Comparison of ENCODE assay signal across 21 cellular contexts in the genomic region with DNA sequence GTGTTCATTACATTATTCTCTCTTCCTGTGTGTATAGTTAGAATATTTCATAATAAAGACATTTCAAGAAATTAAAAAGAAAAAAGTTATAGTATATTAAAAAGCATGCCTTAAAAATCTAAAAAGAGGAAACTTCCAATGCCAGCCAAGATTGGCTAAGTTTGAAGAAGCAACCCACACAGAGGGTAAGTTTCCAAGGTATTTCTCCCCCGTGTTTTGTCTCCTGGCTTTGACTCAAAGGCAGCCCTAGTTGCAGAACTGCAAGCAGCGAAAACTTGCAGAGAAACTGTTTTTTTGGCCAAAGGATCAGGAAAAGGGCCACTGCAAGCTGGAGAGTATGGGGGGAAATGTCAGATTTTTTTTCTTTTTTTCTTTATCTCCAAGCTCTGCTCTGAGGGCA. TPM values are rescaled to one million over a fixed set of nuclear protein-coding genes. Genes with fewer than 3 reads are reported as not detected.
DNase-seq lines count a peak whose midpoint lies in the region; ATAC-seq and TF ChIP-seq lines count a peak whose summit lies in the region.
"Had no signal": no experiment of that assay in that cellular context is flagged by ENCODE, and none has a peak within 500 bp of the region (broad histone marks: within the 10 kb centered on the region; RNA-seq: fewer than 3 reads in every experiment).

No MANE protein-coding gene starts in this region.

- H3K36me3 ChIP-seq in left ventricle myocardium inferior, result peaks cover 68% of the 10 kb centered on the region
- peaks cover 0 to 61% (median 0%) of the 10 kb centered on the region in 3 donors for H3K36me3 ChIP-seq in Peyer's patch

- H3K27me3 Mint-ChIP-seq in brain (no peaks in the 10 kb centered on the region), memory B cell (no peaks in the 10 kb centered on the region)
- H3K27me3 Mint-ChIP-seq: activated CD4-positive, alpha-beta T cell treated with anti-CD3 and anti-CD28 coated beads for 36 hours; activated T-cell treated with anti-CD3 and anti-CD28 coated beads, Interleukin-2, amount 50 U/mL, for 24 hours; naive B cell had no signal

- H3K4me1 ChIP-seq in left ventricle myocardium inferior (peaks cover 4% of the 10 kb centered on the region), Peyer's patch (no peaks in the 10 kb centered on the region)
- H3K4me1 ChIP-seq: Caco-2, HAP-1 had no signal

- TF ChIP-seq CTCF in left ventricle myocardium inferior (IDR thresholded peaks at IDR 0.05; ENCODE audit: borderline replicate concordance) (no peak), brain (conservative IDR thresholded peaks at IDR 0.05) (no peak), Peyer's patch (IDR thresholded peaks at IDR 0.05) (no peak)

- intact Hi-C loops in left cardiac atrium (cut with DNase I), result no loop called here
- intact Hi-C loops in left ventricle myocardium inferior (cut with micrococcal nuclease), result loop anchor here (10.0 kb wide), 1 partner anchor 143 kb away; no protein-coding TSS in a partner anchor

- peak overlapping the region in 3 of 5 experiments; percentile 34 to 77 (median 57) for H3K27ac Mint-ChIP-seq in brain
- peak overlapping the region; percentile 38 for H3K27ac Mint-ChIP-seq in memory B cell
- H3K27ac Mint-ChIP-seq: activated CD4-positive, alpha-beta T cell treated with anti-CD3 and anti-CD28 coated beads for 36 hours had no signal

- peak; percentile 44 to 68 for ATAC-seq in left cardiac atrium
- ATAC-seq in memory B cell (ENCODE audit: low read depth), result no peak
- ATAC-seq: activated CD4-positive, alpha-beta T cell treated with anti-CD3 and anti-CD28 coated beads for 36 hours; Right ventricle myocardium inferior had no signal

- H3K27ac ChIP-seq in left ventricle myocardium inferior (replicated peaks) (no peak overlapping the region), Peyer's patch (no peak overlapping the region)
- H3K27ac ChIP-seq: KMS-11 had no signal

- H3K4me3 Mint-ChIP-seq in brain (no peak overlapping the region), memory B cell (no peak overlapping the region)
- H3K4me3 Mint-ChIP-seq: activated CD4-positive, alpha-beta T cell treated with anti-CD3 and anti-CD28 coated beads for 36 hours; activated T-cell treated with anti-CD3 and anti-CD28 coated beads, Interleukin-2, amount 50 U/mL, for 24 hours; naive B cell had no signal

- H3K9me3 ChIP-seq in left ventricle myocardium inferior (replicated peaks) (no peaks in the 10 kb centered on the region), Peyer's patch (no peaks in the 10 kb centered on the region)
- H3K9me3 ChIP-seq: Caco-2, HAP-1 had no signal

- H3K4me1 Mint-ChIP-seq in brain, result no peaks in the 10 kb centered on the region
- H3K4me1 Mint-ChIP-seq in memory B cell, result peaks cover 6% of the 10 kb centered on the region

- DNase-seq in left cardiac atrium, result no peak
- no peak for DNase-seq in left ventricle myocardium inferior
- DNase-seq in memory B cell (ENCODE audit: low spot score in 2 of 2), result no peak
- no peak for DNase-seq in SHP77 (lab: John Stamatoyannopoulos, UW)
- DNase-seq in stimulated activated CD4-positive, alpha-beta T cell treated with anti-CD3 and anti-CD28 coated beads, Interleukin-12 subunit alpha, Interleukin-12 subunit beta, amount 100 ng/mL, for 4 hours, result no peak
- DNase-seq in Peyer's patch, result no peak
- no peak for DNase-seq in SW 1271 (lab: John Stamatoyannopoulos, UW)
- DNase-seq: activated CD4-positive, alpha-beta T cell treated with anti-CD3 and anti-CD28 coated beads for 36 hours; activated CD8-positive, alpha-beta memory T cell treated with anti-CD3 and anti-CD28 coated beads for 24 hours; activated gamma-delta T cell treated with Interleukin-2 at 50 U/mL for 16 hours; activated T-cell treated with anti-CD3 and anti-CD28 coated beads, Interleukin-2, amount 50 U/mL, for 24 hours; Caco-2; DMS79; naive B cell; NCI-H1092 treated with DMSO at 0.1 percent for 48 hours; NCI-H2029 treated with DMSO at 0.1 percent for 48 hours; NCI-H345 had no signal

- TF ChIP-seq POLR2A in Peyer's patch (IDR thresholded peaks at IDR 0.05), result no peak

- H3K9me3 Mint-ChIP-seq in brain (no peaks in the 10 kb centered on the region), memory B cell (no peaks in the 10 kb centered on the region)
- H3K9me3 Mint-ChIP-seq: activated T-cell treated with anti-CD3 and anti-CD28 coated beads, Interleukin-2, amount 50 U/mL, for 24 hours; naive B cell had no signal

- H3K27me3 ChIP-seq in left ventricle myocardium inferior (ENCODE audit: low read depth), result no peaks in the 10 kb centered on the region
- no peaks in the 10 kb centered on the region for H3K27me3 ChIP-seq in Peyer's patch

- H3K4me3 ChIP-seq in left ventricle myocardium inferior (no peak overlapping the region), Peyer's patch (no peak overlapping the region)
- H3K4me3 ChIP-seq: HAP-1 had no signal

- H3K36me3 Mint-ChIP-seq in brain (peaks cover 23% of the 10 kb centered on the region), memory B cell (peaks cover 26% of the 10 kb centered on the region)

RNA-seq across cellular contexts. Expression of a gene that starts 23.1 kb away (rescaled TPM):
- total RNA-seq in left cardiac atrium (10 to 100 TPM; 11.0 to 13.2 TPM), left ventricle myocardium inferior (14.9 TPM), Peyer's patch (10 to 100 TPM; 22.5 to 50.1 (median 33.0) TPM)
- polyA plus RNA-seq in brain (ENCODE audit: insufficient read depth, low read depth, low replicate concordance), result 10.7 TPM

RNA-seq across cellular contexts. Expression of a gene that starts 23.3 kb away (rescaled TPM):
- total RNA-seq in left cardiac atrium, result 10 to 100 TPM; 11.4 to 16.0 TPM
- total RNA-seq in left ventricle myocardium inferior, result 9.2 TPM
- polyA plus RNA-seq in brain (ENCODE audit: insufficient read depth, low read depth, low replicate concordance), result 16.5 TPM
- 10 to 100 TPM in 3 of 4 donors, 1 to 10 TPM in 1; 9.1 to 88.4 (median 59.9) TPM for total RNA-seq in Peyer's patch

RNA-seq across cellular contexts. Expression of a gene that starts 56.8 kb away (rescaled TPM):
- total RNA-seq in left cardiac atrium, result 10 to 100 TPM in 1 of 2 donors, 1 to 10 TPM in 1; 6.4 to 23.8 TPM
- 14.9 TPM for total RNA-seq in left ventricle myocardium inferior
- polyA plus RNA-seq in brain (ENCODE audit: insufficient read depth, low read depth, low replicate concordance), result 0.44 TPM
- total RNA-seq in Peyer's patch, result 10 to 100 TPM in 1 of 4 donors, 1 to 10 TPM in 2, under 1 TPM in 1; 0.53 to 13.2 (median 2.6) TPM
- total RNA-seq: Caco-2 had no signal
